23 cellular contexts compared by ENCODE assay signal in the genomic region with DNA sequence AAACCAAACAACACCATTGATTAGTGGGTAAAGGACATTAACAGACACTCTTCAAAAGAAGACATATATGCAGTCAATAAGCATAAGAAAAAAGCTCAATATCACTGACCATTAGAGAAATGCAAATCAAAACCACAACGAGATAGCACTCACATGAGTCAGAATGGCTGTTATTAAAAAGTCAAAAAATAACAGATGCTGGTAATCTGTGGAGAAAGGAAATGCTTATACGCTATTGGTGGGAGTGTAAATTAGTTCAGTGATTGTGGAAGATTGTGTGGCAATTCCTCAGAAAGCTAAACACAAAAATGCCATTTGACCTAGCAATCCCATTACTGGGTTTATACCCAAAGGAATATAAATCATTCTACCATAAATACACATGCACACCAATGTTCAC.
DNase-seq lines count a peak whose midpoint lies in the region; ATAC-seq and TF ChIP-seq lines count a peak whose summit lies in the region.
"Had no signal": no experiment of that assay in that cellular context is flagged by ENCODE, and none has a peak within 500 bp of the region (broad histone marks: within the 10 kb centered on the region; RNA-seq: fewer than 3 reads in every experiment).

No MANE protein-coding gene starts in this region.

- DNase-seq in AG10803 (ENCODE audit: low read depth) (peak; percentile 73), HS-5 (ENCODE audit: low read depth) (peak; percentile 85), astrocyte of the spinal cord (ENCODE audit: low read depth, low spot score) (peak; percentile 19), foreskin fibroblast (peak; percentile 20 to 34), hippocampal formation (lab: John Stamatoyannopoulos, UW) (no peak), Ammon's horn (ENCODE audit: low spot score) (no peak)
- no peak for DNase-seq in stimulated activated naive CD8-positive, alpha-beta T cell treated with anti-CD3 and anti-CD28 coated beads, Interleukin-15, Interleukin-2, amounts not matched to agents 100 U/mL and 50 U/mL, for 24 hours
- DNase-seq in stimulated activated CD4-positive, alpha-beta T cell treated with anti-CD3 and anti-CD28 coated beads, Interleukin-1b, Interleukin-23, amount 100 ng/mL, for 48 hours: no peak
- DNase-seq: ACHN; activated CD4-positive, alpha-beta memory T cell treated with anti-CD3 and anti-CD28 coated beads, Interleukin-2, amount 10 ng/mL, durations not matched to agents 7 days and 5 days; anterior cingulate cortex; CD4-positive, CD25-positive, alpha-beta regulatory T cell; foreskin keratinocyte; H9; heart left ventricle; kidney glomerular epithelial cell; lower lobe of right lung; NCI-H1436; stimulated activated CD4-positive, alpha-beta T cell treated with anti-CD3 and anti-CD28 coated beads, Interleukin-2, amount 100 ng/mL, for 48 hours; substantia nigra had no signal

- H3K4me3 ChIP-seq in AG10803 (ENCODE audit: low read length) (no peak overlapping the region), astrocyte of the spinal cord (ENCODE audit: low read depth, low read length) (no peak overlapping the region), foreskin fibroblast (ENCODE audit: low read depth in 1 of 2, low read length in 2 of 2) (no peak overlapping the region)
- H3K4me3 ChIP-seq: heart left ventricle, lower lobe of right lung, SK-N-MC had no signal

- no peak for TF ChIP-seq CTCF in AG10803 (conservative IDR thresholded peaks at IDR 0.05; ENCODE audit: low read length)
- no peak for TF ChIP-seq CTCF in astrocyte of the spinal cord (IDR thresholded peaks at IDR 0.05; ENCODE audit: low read depth, low read length)
- TF ChIP-seq CTCF in foreskin fibroblast (IDR thresholded peaks at IDR 0.05; ENCODE audit: low read depth, low read length): no peak

- in situ Hi-C loops in astrocyte of the spinal cord (cut with HindIII; ENCODE audit: low sequenced_read_pairs): no loop called here

- ATAC-seq in stimulated activated naive CD8-positive, alpha-beta T cell treated with anti-CD3 and anti-CD28 coated beads, Interleukin-15, Interleukin-2, amounts not matched to agents 100 U/mL and 50 U/mL, for 24 hours: no peak
- ATAC-seq: activated CD4-positive, CD25-positive, alpha-beta regulatory T cell treated with anti-CD3 and anti-CD28 coated beads, Interleukin-2, amount 50 U/mL, for 24 hours; activated naive CD4-positive, alpha-beta T cell treated with anti-CD3 and anti-CD28 coated beads, Interleukin-2, amount 50 U/mL, for 72 hours; foreskin keratinocyte; heart left ventricle; lower lobe of right lung had no signal

Comparison
In these comparisons a context has a peak if more than half of its experiments do, and no peak if none do; other contexts are left out.
1. DNase-seq: peak in AG10803 (single experiment), HS-5 (single experiment), astrocyte of the spinal cord (single experiment) and foreskin fibroblast (2 of 2); none in stimulated activated naive CD8-positive, alpha-beta T cell treated with anti-CD3 and anti-CD28 coated beads, Interleukin-15, Interleukin-2, amounts not matched to agents 100 U/mL and 50 U/mL, for 24 hours (single experiment), hippocampal formation (0 of 2), stimulated activated CD4-positive, alpha-beta T cell treated with anti-CD3 and anti-CD28 coated beads, Interleukin-1b, Interleukin-23, amount 100 ng/mL, for 48 hours (single experiment) and Ammon's horn (single experiment).